15 cellular contexts compared by ENCODE assay signal in genomic region chr7:92639956-92640355, GRCh38. TPM values are rescaled to one million over a fixed set of nuclear protein-coding genes. Genes with fewer than 3 reads are reported as not detected.
A peak's percentile ranks its signal among the peaks of the same experiment; 100 is the strongest.
DNase-seq lines count a peak whose midpoint lies in the region; ATAC-seq, FAIRE-seq and TF ChIP-seq lines count a peak whose summit lies in the region.
"Had no signal": no experiment of that assay in that cellular context is flagged by ENCODE, and none has a peak within 500 bp of the region (broad histone marks: within the 10 kb centered on the region; RNA-seq: fewer than 3 reads in every experiment).

No MANE protein-coding gene starts in this region.

- no peak for TF ChIP-seq POLR2A in IMR-90 (IDR thresholded peaks at IDR 0.05; ENCODE audit: low read depth, low read length)

- H3K56ac ChIP-seq in IMR-90 (ENCODE audit: extremely low read depth, insufficient read depth, low read length), result no peak overlapping the region

- peaks cover 9% of the 10 kb centered on the region for H3K36me3 ChIP-seq in IMR-90 (ENCODE audit: control insufficient read depth, insufficient read depth, low read length)

- H3K4ac ChIP-seq in IMR-90 (ENCODE audit: low read depth, low read length), result no peak overlapping the region

- TF ChIP-seq RAD21 in IMR-90 (IDR thresholded peaks at IDR 0.05; ENCODE audit: low read length), result no peak

- no peak overlapping the region for H4K8ac ChIP-seq in IMR-90 (ENCODE audit: low read depth in 2 of 2, low read length in 2 of 2)

- no peak overlapping the region for H3K18ac ChIP-seq in IMR-90 (ENCODE audit: low read depth, low read length)

- peak overlapping the region; percentile 87 for H3K27ac Mint-ChIP-seq in activated CD4-positive, alpha-beta T cell treated with anti-CD3 and anti-CD28 coated beads, Interleukin-2, amount 10 ng/mL, durations not matched to agents 7 days and 5 days
- peak overlapping the region; percentile 56 for H3K27ac Mint-ChIP-seq in chondrocyte (ENCODE audit: unreplicated experiment)

- peaks cover 26% of the 10 kb centered on the region for H4K20me1 ChIP-seq in IMR-90 (ENCODE audit: insufficient read depth, low read length)

- H3K4me1 Mint-ChIP-seq in activated CD4-positive, alpha-beta T cell treated with anti-CD3 and anti-CD28 coated beads, Interleukin-2, amount 10 ng/mL, durations not matched to agents 7 days and 5 days, result peaks cover 71% of the 10 kb centered on the region
- H3K4me1 Mint-ChIP-seq in chondrocyte (ENCODE audit: low read depth), result peaks cover 35% of the 10 kb centered on the region

- dilution Hi-C loops in IMR-90 (cut with HindIII; ENCODE audit: low sequenced_read_pairs, unreplicated experiment), result no loop called here

- no peak overlapping the region for H3K23ac ChIP-seq in IMR-90 (ENCODE audit: low read depth, low read length)

- H2BK15ac ChIP-seq in IMR-90 (ENCODE audit: low read depth, low read length), result no peak overlapping the region

- POLR2A ChIA-PET in activated CD4-positive, alpha-beta T cell treated with anti-CD3 and anti-CD28 coated beads, Interleukin-2, amount 10 ng/mL, durations not matched to agents 7 days and 5 days (lab: Charles Lee), result interaction anchor here (0.5 kb wide), 1 partner anchor 32 kb away, joined by 3 read pairs; no protein-coding TSS in a partner anchor
- POLR2A ChIA-PET in IMR-90 (lab: Charles Lee; ENCODE audit: unreplicated experiment), result no interaction called here

- in situ Hi-C loops in IMR-90 (cut with MboI; ENCODE audit: low sequenced_read_pairs), result no loop called here

- 100% methylated on average over 3 of the region's 4 CpGs; no CpG with 5 or more reads in 1 of the 2 experiments for WGBS in IMR-90 (ENCODE audit: extremely low coverage in 2 of 2, insufficient read length in 1 of 2), 2 experiments

- no peak for DNase-seq in activated CD4-positive, alpha-beta T cell treated with anti-CD3 and anti-CD28 coated beads, Interleukin-2, amount 10 ng/mL, durations not matched to agents 7 days and 5 days
- no peak for DNase-seq in activated CD4-positive, alpha-beta T cell treated with anti-CD3 and anti-CD28 coated beads, Interleukin-2, amount 50 U/mL, for 48 hours
- DNase-seq in IMR-90, result no peak
- DNase-seq in SW480 (ENCODE audit: low spot score), result peak; percentile 50
- DNase-seq in chondrocyte (ENCODE audit: low spot score), result no peak
- DNase-seq in NK-92 (lab: John Stamatoyannopoulos, UW; ENCODE audit: unreplicated experiment), result no peak
- no peak for DNase-seq in NCI-H2081 treated with DMSO at 0.1 percent for 48 hours (lab: John Stamatoyannopoulos, UW)
- no peak for DNase-seq in urothelium cell line (ENCODE audit: low spot score)
- DNase-seq: NCI-H446 treated with DMSO at 0.1 percent for 48 hours; stimulated activated CD8-positive, alpha-beta memory T cell treated with anti-CD3 and anti-CD28 coated beads, Interleukin-4, amount 100 ng/mL, for 48 hours had no signal

- H3K9ac ChIP-seq in IMR-90 (ENCODE audit: low read depth, low read length), result no peak overlapping the region
- H3K9ac ChIP-seq: GM23248, KMS-11 had no signal

- intact Hi-C loops in IMR-90 (cut with micrococcal nuclease), result loop anchor here (10.0 kb wide), 1 partner anchor 265 kb away; no protein-coding TSS in a partner anchor

- H3K14ac ChIP-seq in IMR-90 (replicated peaks; ENCODE audit: low read depth, low read length), result no peak overlapping the region

- no peak overlapping the region for H3K4me3 Mint-ChIP-seq in activated CD4-positive, alpha-beta T cell treated with anti-CD3 and anti-CD28 coated beads, Interleukin-2, amount 10 ng/mL, durations not matched to agents 7 days and 5 days
- no peak overlapping the region for H3K4me3 Mint-ChIP-seq in chondrocyte (ENCODE audit: unreplicated experiment)

- H2AK5ac ChIP-seq in IMR-90 (ENCODE audit: low read depth, low read length), result peak overlapping the region; percentile 59

- H3K9me1 ChIP-seq in IMR-90 (ENCODE audit: insufficient read depth, low read length), result peaks cover 15% of the 10 kb centered on the region

- no peaks in the 10 kb centered on the region for H3K9me3 ChIP-seq in IMR-90 (ENCODE audit: control insufficient read depth, insufficient read depth, low read length)

- no peak overlapping the region for H4K91ac ChIP-seq in IMR-90 (ENCODE audit: insufficient read depth, low read depth, low read length)

- no peak overlapping the region for H3K27ac ChIP-seq in IMR-90 (ENCODE audit: insufficient read depth, low read length)
- H3K27ac ChIP-seq: epithelial cell of prostate, GM23248, KMS-11, RWPE1 had no signal

- CTCF ChIA-PET in activated CD4-positive, alpha-beta T cell treated with anti-CD3 and anti-CD28 coated beads, Interleukin-2, amount 10 ng/mL, durations not matched to agents 7 days and 5 days (lab: Charles Lee), result interaction anchor here (0.7 to 3.6 kb wide), 2 partner anchors 19 to 26 kb away, joined by 3 to 16 read pairs; no protein-coding TSS in a partner anchor
- CTCF ChIA-PET in IMR-90 (lab: Yijun Ruan, JAX), result no interaction called here

- H3K79me1 ChIP-seq in IMR-90 (ENCODE audit: low read depth in 1 of 2, low read length in 2 of 2), result peaks cover 28 to 69% of the 10 kb centered on the region in 2 experiments

- no peak overlapping the region for H4K5ac ChIP-seq in IMR-90 (ENCODE audit: low read depth, low read length)

- no peaks in the 10 kb centered on the region for H3K27me3 Mint-ChIP-seq in activated CD4-positive, alpha-beta T cell treated with anti-CD3 and anti-CD28 coated beads, Interleukin-2, amount 10 ng/mL, durations not matched to agents 7 days and 5 days
- H3K27me3 Mint-ChIP-seq in chondrocyte (ENCODE audit: low read depth), result no peaks in the 10 kb centered on the region

- H2BK5ac ChIP-seq in IMR-90 (ENCODE audit: low read depth, low read length, poor library complexity, severe bottlenecking), result no peak overlapping the region

- no peak overlapping the region for H2AFZ ChIP-seq in IMR-90 (replicated peaks; ENCODE audit: low read length, poor library complexity)
- H2AFZ ChIP-seq: GM23248 had no signal

- no peak for ATAC-seq in IMR-90 (ENCODE audit: low read depth)

- no peaks in the 10 kb centered on the region for H3K9me3 Mint-ChIP-seq in activated CD4-positive, alpha-beta T cell treated with anti-CD3 and anti-CD28 coated beads, Interleukin-2, amount 10 ng/mL, durations not matched to agents 7 days and 5 days
- no peaks in the 10 kb centered on the region for H3K9me3 Mint-ChIP-seq in chondrocyte (ENCODE audit: low read depth)

- no peak for TF ChIP-seq CTCF in IMR-90 (conservative IDR thresholded peaks at IDR 0.05; ENCODE audit: low read depth, low read length)
- no peak for TF ChIP-seq CTCF in chondrocyte (IDR thresholded peaks at IDR 0.05)

- no peak overlapping the region for H3K4me2 ChIP-seq in IMR-90 (ENCODE audit: low read depth, low read length)
- H3K4me2 ChIP-seq: KMS-11 had no signal

- peaks cover 41% of the 10 kb centered on the region for H3K36me3 Mint-ChIP-seq in activated CD4-positive, alpha-beta T cell treated with anti-CD3 and anti-CD28 coated beads, Interleukin-2, amount 10 ng/mL, durations not matched to agents 7 days and 5 days (ENCODE audit: low read depth)
- peaks cover 3% of the 10 kb centered on the region for H3K36me3 Mint-ChIP-seq in chondrocyte (ENCODE audit: low read depth)

- no peaks in the 10 kb centered on the region for H3K27me3 ChIP-seq in IMR-90 (ENCODE audit: control insufficient read depth, insufficient read depth, low read length)

- no peak overlapping the region for H2BK120ac ChIP-seq in IMR-90 (ENCODE audit: low read depth, low read length)

- FAIRE-seq in urothelium cell line (lab: Jason Lieb, UNC), result no peak
- FAIRE-seq: frontal cortex had no signal

- peaks cover 15% of the 10 kb centered on the region for H3K4me1 ChIP-seq in IMR-90 (ENCODE audit: control insufficient read depth, insufficient read depth, low read length)

- H2BK20ac ChIP-seq in IMR-90 (ENCODE audit: low read depth, low read length), result no peak overlapping the region

- no peak overlapping the region for H3K4me3 ChIP-seq in IMR-90 (ENCODE audit: insufficient read depth, low read depth, low read length)
- H3K4me3 ChIP-seq: GM23248 had no signal

- BruUV-seq in IMR-90 (replicated peaks; lab: Mats Ljungman, UMichigan), result no TSS peak

- no peak overlapping the region for H2AK9ac ChIP-seq in IMR-90 (replicated peaks; ENCODE audit: low read depth, low read length, poor library complexity)

TF ChIP-seq in IMR-90, 13 proteins besides CTCF, POLR2A, EP300 and RAD21:
- TF ChIP-seq, protein P1, sequence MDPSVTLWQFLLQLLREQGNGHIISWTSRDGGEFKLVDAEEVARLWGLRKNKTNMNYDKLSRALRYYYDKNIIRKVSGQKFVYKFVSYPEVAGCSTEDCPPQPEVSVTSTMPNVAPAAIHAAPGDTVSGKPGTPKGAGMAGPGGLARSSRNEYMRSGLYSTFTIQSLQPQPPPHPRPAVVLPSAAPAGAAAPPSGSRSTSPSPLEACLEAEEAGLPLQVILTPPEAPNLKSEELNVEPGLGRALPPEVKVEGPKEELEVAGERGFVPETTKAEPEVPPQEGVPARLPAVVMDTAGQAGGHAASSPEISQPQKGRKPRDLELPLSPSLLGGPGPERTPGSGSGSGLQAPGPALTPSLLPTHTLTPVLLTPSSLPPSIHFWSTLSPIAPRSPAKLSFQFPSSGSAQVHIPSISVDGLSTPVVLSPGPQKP (IDR thresholded peaks at IDR 0.05; ENCODE audit: borderline replicate concordance, low read depth, low read length), result no peak
- no peak for TF ChIP-seq MAFK (IDR thresholded peaks at IDR 0.05; ENCODE audit: low read depth, low read length)
- no peak for TF ChIP-seq RCOR1 (IDR thresholded peaks at IDR 0.05; ENCODE audit: insufficient replicate concordance, low read length)
- no peak for TF ChIP-seq MXI1 (IDR thresholded peaks at IDR 0.05; ENCODE audit: borderline replicate concordance, low read depth, low read length)

RNA-seq across cellular contexts. Expression of gene FAM133B, which starts 49.8 kb away (rescaled TPM):
- total RNA-seq in activated CD4-positive, alpha-beta T cell treated with anti-CD3 and anti-CD28 coated beads, Interleukin-2, amount 10 ng/mL, durations not matched to agents 7 days and 5 days, result 10 to 100 TPM; 30.3 to 34.0 TPM
- total RNA-seq in IMR-90 (2012; rRNA removed) (5.4 and 16.4 TPM in 2 replicates), chondrocyte (12.6 to 15.4 TPM (median 14.4 TPM) in 3 replicates)
- polyA plus RNA-seq in IMR-90 (2012; rRNA removed), result 9.5 and 10.6 TPM in 2 replicates
- 1.3 and 2.1 TPM in 2 replicates for polyA plus RNA-seq in IMR-90 (2012; cell fraction: cytosol; rRNA removed)
- polyA plus RNA-seq in IMR-90 (2012; cell fraction: nucleus; rRNA removed; ENCODE audit: low replicate concordance), result 2.5 and 20.4 TPM in 2 replicates
